8 cellular contexts compared by ENCODE assay signal in the genomic region with DNA sequence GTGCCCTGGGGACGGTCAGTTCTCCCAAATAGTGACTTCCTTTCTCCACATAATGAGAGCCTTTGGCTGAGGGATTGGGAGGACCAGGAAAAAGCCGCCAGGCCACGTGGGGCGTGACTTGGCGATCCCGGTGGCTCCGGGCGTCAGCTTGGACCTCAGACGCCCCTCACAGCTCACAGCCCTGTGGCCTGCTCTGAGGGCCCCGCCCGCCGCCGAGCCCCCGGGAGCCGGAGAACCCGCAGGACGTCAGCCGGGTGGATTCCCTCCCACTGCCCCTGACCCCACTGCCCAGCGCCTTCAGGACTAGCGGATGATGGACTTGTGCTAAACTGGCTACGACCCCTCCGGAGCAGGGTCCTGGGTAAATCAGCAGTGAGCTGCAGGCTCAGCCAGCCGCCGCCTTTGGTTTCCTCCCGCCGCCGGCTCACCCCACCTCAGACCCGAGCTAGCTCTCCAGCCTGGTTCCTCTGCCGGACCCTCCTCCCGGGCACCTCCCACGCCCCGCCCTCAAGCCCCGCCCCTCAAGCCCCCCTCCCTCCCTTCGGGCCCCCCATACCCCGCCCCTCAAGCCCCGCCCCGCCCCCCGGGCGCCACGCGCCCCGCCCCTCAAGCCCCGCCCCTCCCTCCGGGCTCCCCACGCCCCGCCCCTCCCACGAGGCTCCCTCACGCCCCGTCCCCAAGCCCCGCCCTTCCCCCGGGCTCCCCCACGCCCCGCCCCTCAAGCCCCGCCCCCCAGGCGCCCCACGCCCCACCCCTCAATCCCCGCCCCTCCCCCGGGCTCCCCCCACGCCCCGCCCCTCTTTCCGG. TPM values are rescaled to one million over a fixed set of nuclear protein-coding genes. Genes with fewer than 3 reads are reported as not detected.
DNase-seq lines count a peak whose midpoint lies in the region; ATAC-seq, FAIRE-seq and TF ChIP-seq lines count a peak whose summit lies in the region.

No MANE protein-coding gene starts in this region.

- POLR2A ChIA-PET in CD8-positive, alpha-beta memory T cell (lab: Charles Lee), result interaction anchor here (1.3 to 2.0 kb wide), 3 partner anchors 10 to 24 kb away, joined by 3 to 9 read pairs (median 5); partner anchors contain the start of gene FAAP20

- dilution Hi-C loops in mammary epithelial cell (cut with HindIII; ENCODE audit: low sequenced_read_pairs), result no loop called here

- peak overlapping the region; percentile 59 for H3K27ac ChIP-seq in CD8-positive, alpha-beta memory T cell (ENCODE audit: low read depth, low read length)
- H3K27ac ChIP-seq in mammary epithelial cell (ENCODE audit: insufficient read depth, low read depth, low read length), result no peak overlapping the region
- H3K27ac ChIP-seq in small intestine (ENCODE audit: low read depth in 1 of 2, low read length in 1 of 2), result peak overlapping the region in 1 of 2 donors; percentile 89

- FAIRE-seq in small intestine (lab: Jason Lieb, UNC), result no peak

- no peaks in the 10 kb centered on the region for H3K27me3 Mint-ChIP-seq in CD8-positive, alpha-beta memory T cell

- no peak overlapping the region for H2AFZ ChIP-seq in mammary epithelial cell (ENCODE audit: low read depth, low read length)

- no peaks in the 10 kb centered on the region for H3K36me3 ChIP-seq in CD8-positive, alpha-beta memory T cell (ENCODE audit: insufficient read depth, low read length)
- H3K36me3 ChIP-seq in mammary epithelial cell (ENCODE audit: insufficient read depth, low read length) (no peaks in the 10 kb centered on the region), small intestine (ENCODE audit: control insufficient read depth in 2 of 2, insufficient read depth in 2 of 2, low read length in 2 of 2) (no peaks in the 10 kb centered on the region)

- in situ Hi-C loops in mammary epithelial cell (cut with MboI; ENCODE audit: low sequenced_read_pairs in 2 of 2), result no loop called here

- TF ChIP-seq CTCF in mammary epithelial cell (conservative IDR thresholded peaks at IDR 0.05 in 1 of 2, IDR thresholded peaks at IDR 0.05 in 1 of 2; ENCODE audit: extremely low read depth in 1 of 2, insufficient read depth in 1 of 2, low read depth in 1 of 2, low read length in 2 of 2), result no peak

- no peaks in the 10 kb centered on the region for H3K9me3 Mint-ChIP-seq in CD8-positive, alpha-beta memory T cell

- H3K4me3 ChIP-seq in CD8-positive, alpha-beta memory T cell (ENCODE audit: low read length), result peak overlapping the region; percentile 15
- H3K4me3 ChIP-seq in mammary epithelial cell (replicated peaks in 1 of 3; ENCODE audit: insufficient read depth in 1 of 3, low read depth in 2 of 3, low read length in 3 of 3) (no peak overlapping the region), small intestine (ENCODE audit: low read depth in 1 of 2, low read length in 2 of 2) (peak overlapping the region; percentile 19 to 35)

- no peak overlapping the region for H3K9ac ChIP-seq in mammary epithelial cell (ENCODE audit: insufficient read depth, low read length)

- intact Hi-C loops in mammary epithelial cell (cut with micrococcal nuclease), result no loop called here

- no peaks in the 10 kb centered on the region for H3K36me3 Mint-ChIP-seq in CD8-positive, alpha-beta memory T cell

- no peaks in the 10 kb centered on the region for H3K9me3 ChIP-seq in CD8-positive, alpha-beta memory T cell (ENCODE audit: low read length)
- no peaks in the 10 kb centered on the region for H3K9me3 ChIP-seq in mammary epithelial cell (replicated peaks; ENCODE audit: insufficient read depth, low read length)
- H3K9me3 ChIP-seq in small intestine (ENCODE audit: control insufficient read depth, low read depth), result no peaks in the 10 kb centered on the region

- no peaks in the 10 kb centered on the region for H4K20me1 ChIP-seq in mammary epithelial cell (ENCODE audit: insufficient read depth, low read length)

- BruUV-seq in mammary epithelial cell (replicated peaks; lab: Mats Ljungman, UMichigan), result no TSS peak

- DNase-seq in CD8-positive, alpha-beta memory T cell, result peak in 1 of 5 donors; percentile 56
- peak; percentile 95 for DNase-seq in GM19238 (ENCODE audit: insufficient read length, low spot score)
- DNase-seq in NOMO-1 (lab: John Stamatoyannopoulos, UW; ENCODE audit: unreplicated experiment in 2 of 2), result peak; percentile 59 to 86
- DNase-seq in mammary epithelial cell, result no peak
- peak; percentile 60 for DNase-seq in iris pigment epithelial cell (ENCODE audit: low read depth)
- no peak for DNase-seq in small intestine

- WGBS in mammary epithelial cell (ENCODE audit: low coverage, missing lambda C conversion rate), result 37% methylated on average over 9 of the region's 61 CpGs
- WGBS in small intestine, 3 donors, result 5 to 10% (median 8%) methylated on average over 27 to 46 of the region's 61 CpGs

- ATAC-seq in HG02938 (IDR thresholded peaks at IDR 0.05; ENCODE audit: unreplicated experiment) (no peak), GM18519 (IDR thresholded peaks at IDR 0.05; ENCODE audit: low FRiP score, unreplicated experiment) (no peak)

- no peaks in the 10 kb centered on the region for H3K79me2 ChIP-seq in mammary epithelial cell (ENCODE audit: insufficient read depth, low read length)

- H3K4me3 Mint-ChIP-seq in CD8-positive, alpha-beta memory T cell, result peak overlapping the region in 4 of 7 donors; percentile 63 to 70 (median 64)

- H3K4me1 ChIP-seq in CD8-positive, alpha-beta memory T cell (ENCODE audit: insufficient read depth, low read length), result peaks cover 10% of the 10 kb centered on the region
- peaks cover 33% of the 10 kb centered on the region for H3K4me1 ChIP-seq in mammary epithelial cell (ENCODE audit: insufficient read depth, low read length)
- peaks cover 4 to 8% of the 10 kb centered on the region in 2 donors for H3K4me1 ChIP-seq in small intestine (ENCODE audit: control insufficient read depth in 2 of 2, insufficient read depth in 1 of 2, low read depth in 1 of 2, low read length in 1 of 2)

- peak overlapping the region; percentile 56 for H3K4me2 ChIP-seq in mammary epithelial cell (ENCODE audit: insufficient read depth, low read depth, low read length)

- H3K27ac Mint-ChIP-seq in CD8-positive, alpha-beta memory T cell, result peak overlapping the region in 3 of 8 donors; percentile 6 to 68 (median 39)

- H3K27me3 ChIP-seq in CD8-positive, alpha-beta memory T cell (ENCODE audit: insufficient read depth, low read length, poor library complexity, severe bottlenecking), result no peaks in the 10 kb centered on the region
- H3K27me3 ChIP-seq in mammary epithelial cell (ENCODE audit: insufficient read depth, low read length) (no peaks in the 10 kb centered on the region), small intestine (ENCODE audit: control insufficient read depth in 2 of 2, insufficient read depth in 2 of 2, low read length in 2 of 2) (no peaks in the 10 kb centered on the region)

- CTCF ChIA-PET in CD8-positive, alpha-beta memory T cell (lab: Charles Lee), result interaction anchor here (2.0 to 3.9 kb wide), 2 partner anchors 10 to 177 kb away, joined by 13 to 16 read pairs; partner anchors contain the start of gene FAAP20
- CTCF ChIA-PET in mammary epithelial cell (lab: Charles Lee; ENCODE audit: low non-redundant PET), result no interaction called here

- H3K4me1 Mint-ChIP-seq in CD8-positive, alpha-beta memory T cell, result peaks cover 5 to 10% (median 6%) of the 10 kb centered on the region in 3 donors

RNA-seq across cellular contexts. Expression of gene FAAP20, which starts 10.0 kb away (rescaled TPM):
- 10 to 100 TPM; 65.0 to 72.5 TPM for total RNA-seq in CD8-positive, alpha-beta memory T cell
- polyA plus RNA-seq in CD8-positive, alpha-beta memory T cell, result 66.4 TPM
- total RNA-seq in mammary epithelial cell, result 10 to 100 TPM; 13.5 to 70.9 TPM
- 11.8 TPM for polyA plus RNA-seq in mammary epithelial cell
- 5.4 TPM for polyA minus RNA-seq in mammary epithelial cell
- 10 to 100 TPM; 20.6 to 51.4 (median 39.4) TPM for polyA plus RNA-seq in small intestine

RNA-seq across cellular contexts. Expression of gene SKI, which starts 23.5 kb away (rescaled TPM):
- 10 to 100 TPM; 35.9 to 38.4 TPM for total RNA-seq in CD8-positive, alpha-beta memory T cell
- 0.94 TPM for polyA plus RNA-seq in CD8-positive, alpha-beta memory T cell
- total RNA-seq in mammary epithelial cell, result 10 to 100 TPM; 27.2 to 47.8 TPM
- 10.5 TPM for polyA plus RNA-seq in mammary epithelial cell
- 34.8 TPM for polyA minus RNA-seq in mammary epithelial cell
- 10 to 100 TPM in 1 of 3 donors, 1 to 10 TPM in 2; 4.2 to 17.8 (median 5.4) TPM for polyA plus RNA-seq in small intestine

Comparison
In these comparisons a context has a peak if more than half of its experiments do, and no peak if none do; other contexts are left out.
1. DNase-seq: peak in GM19238 (single experiment), NOMO-1 (2 of 2) and iris pigment epithelial cell (single experiment); none in mammary epithelial cell (single experiment) and small intestine (single experiment).
2. H3K4me3 ChIP-seq: peak in CD8-positive, alpha-beta memory T cell (single experiment) and small intestine (2 of 2); none in mammary epithelial cell (0 of 3).